ENCODE assay signal across 14 cellular contexts in genomic region chr11:119594639-119595249, GRCh38.
DNase-seq lines count a peak whose midpoint lies in the region; ATAC-seq and TF ChIP-seq lines count a peak whose summit lies in the region.
"Had no signal": no experiment of that assay in that cellular context is flagged by ENCODE, and none has a peak within 500 bp of the region (broad histone marks: within the 10 kb centered on the region; RNA-seq: fewer than 3 reads in every experiment).

No MANE protein-coding gene starts in this region.

- in situ Hi-C loops in ACHN (cut with HindIII; ENCODE audit: low pct_ligation_motif_present, low pct_unique_long_range_greater_than_20kb, low sequenced_read_pairs), result no loop called here

- TF ChIP-seq CTCF in left ventricle myocardium inferior (IDR thresholded peaks at IDR 0.05; ENCODE audit: borderline replicate concordance), result no peak
- no peak for TF ChIP-seq CTCF in GM10266 (IDR thresholded peaks at IDR 0.05; ENCODE audit: control insufficient read depth, insufficient read depth, low read depth, missing control alignments)

- H3K4me1 ChIP-seq in adipocyte (ENCODE audit: control insufficient read depth, insufficient read depth, low read length), result peaks cover 41% of the 10 kb centered on the region
- no peaks in the 10 kb centered on the region for H3K4me1 ChIP-seq in left ventricle myocardium inferior

- H3K27me3 ChIP-seq in adipocyte (replicated peaks; ENCODE audit: control insufficient read depth, insufficient read depth, low read length), result no peaks in the 10 kb centered on the region
- peaks cover 32% of the 10 kb centered on the region for H3K27me3 ChIP-seq in left ventricle myocardium inferior (ENCODE audit: low read depth)
- H3K27me3 ChIP-seq: gastroesophageal sphincter had no signal

- no peaks in the 10 kb centered on the region for H3K36me3 ChIP-seq in adipocyte (ENCODE audit: control insufficient read depth, insufficient read depth, low read length, severe bottlenecking)
- H3K36me3 ChIP-seq in left ventricle myocardium inferior, result no peaks in the 10 kb centered on the region
- H3K36me3 ChIP-seq: gastroesophageal sphincter had no signal

- peak overlapping the region; percentile 58 for H3K9ac ChIP-seq in adipocyte (ENCODE audit: low read length)

- ATAC-seq in GM19328 (IDR thresholded peaks at IDR 0.05; ENCODE audit: unreplicated experiment) (no peak), HG03175 (IDR thresholded peaks at IDR 0.05; ENCODE audit: unreplicated experiment) (no peak)
- ATAC-seq: activated T-cell treated with anti-CD3 and anti-CD28 coated beads, Interleukin-2, amount 50 U/mL, for 4 hours; gastroesophageal sphincter; Panc1 had no signal

- DNase-seq in ACHN (peak; percentile 33), HS-27A (ENCODE audit: low read depth) (peak; percentile 66), adipocyte (ENCODE audit: low read depth) (peak; percentile 48), islet precursor cell (peak; percentile 65), left ventricle myocardium inferior (no peak), GM10266 (ENCODE audit: extremely low spot score) (no peak)
- DNase-seq: activated B cell treated with CpG ODN at 0.5 μM for 24 hours; activated T-cell treated with anti-CD3 and anti-CD28 coated beads, Interleukin-2, amount 50 U/mL, for 4 hours; central memory CD4-positive, alpha-beta T cell; NCI-H2029 had no signal

- H3K4me3 ChIP-seq in adipocyte (ENCODE audit: low read length), result peak overlapping the region; percentile 51
- H3K4me3 ChIP-seq in left ventricle myocardium inferior, result no peak overlapping the region
- H3K4me3 ChIP-seq: gastroesophageal sphincter had no signal

- no peak overlapping the region for H3K27ac ChIP-seq in left ventricle myocardium inferior (replicated peaks)
- H3K27ac ChIP-seq: gastroesophageal sphincter had no signal

- no peaks in the 10 kb centered on the region for H3K9me3 ChIP-seq in adipocyte (ENCODE audit: control insufficient read depth, low read length)
- H3K9me3 ChIP-seq in left ventricle myocardium inferior (replicated peaks), result peaks cover 11% of the 10 kb centered on the region

- intact Hi-C loops in left ventricle myocardium inferior (cut with micrococcal nuclease), result no loop called here

Comparison
In these comparisons a context has a peak if more than half of its experiments do, and no peak if none do; other contexts are left out.
1. DNase-seq: peak in ACHN (single experiment), HS-27A (single experiment), adipocyte (single experiment) and islet precursor cell (single experiment); none in left ventricle myocardium inferior (single experiment) and GM10266 (single experiment).